Comparison of ENCODE assay signal across 11 cellular contexts in genomic region chr11:69939551-69940245, GRCh38.
DNase-seq lines count a peak whose midpoint lies in the region; ATAC-seq and TF ChIP-seq lines count a peak whose summit lies in the region.
"Had no signal": no experiment of that assay in that cellular context is flagged by ENCODE, and none has a peak within 500 bp of the region (broad histone marks: within the 10 kb centered on the region; RNA-seq: fewer than 3 reads in every experiment).

No MANE protein-coding gene starts in this region.

- no peaks in the 10 kb centered on the region for H3K4me1 Mint-ChIP-seq in endodermal cell

- peaks cover 0 to 26% (median 12%) of the 10 kb centered on the region in 12 donors for H3K4me1 ChIP-seq in heart left ventricle
- peaks cover 4% of the 10 kb centered on the region for H3K4me1 ChIP-seq in ovary (ENCODE audit: insufficient read depth)
- H3K4me1 ChIP-seq in urinary bladder (ENCODE audit: insufficient read depth): no peaks in the 10 kb centered on the region
- no peaks in the 10 kb centered on the region for H3K4me1 ChIP-seq in endodermal cell (ENCODE audit: control insufficient read depth, insufficient read depth, low read length)

- H3K4me3 ChIP-seq in heart left ventricle (peak overlapping the region in 10 of 12 donors; percentile 19 to 51 (median 31)), ovary (no peak overlapping the region), urinary bladder (ENCODE audit: low read depth, low read length) (no peak overlapping the region), endodermal cell (ENCODE audit: low read length) (no peak overlapping the region)

- TF ChIP-seq CTCF in heart left ventricle (IDR thresholded peaks at IDR 0.05) (no peak), ovary (IDR thresholded peaks at IDR 0.05) (no peak), endodermal cell (conservative IDR thresholded peaks at IDR 0.05) (no peak)

- intact Hi-C loops in heart left ventricle (cut with DNase I): loop anchor here in 3 of 10 donors (5.0 to 10.0 kb wide), 2 partner anchors 135 to 138 kb away; partner anchors contain the start of gene ANO1 (in 3 of the 3)
- intact Hi-C loops in ovary (cut with DNase I): no loop called here

- 12 to 26% (median 16%) methylated on average over 25 to 28 of the region's 28 CpGs for WGBS in heart left ventricle, 4 donors
- WGBS in ovary, 3 donors: 4 to 20% (median 4%) methylated on average over 21 to 28 of the region's 28 CpGs
- 21% methylated on average over 28 of the region's 28 CpGs for WGBS in urinary bladder
- WGBS in endodermal cell (ENCODE audit: insufficient coverage in 1 of 2, insufficient read length in 1 of 2), 2 experiments: 86 to 91% methylated on average over 13 to 27 of the region's 28 CpGs

- H3K9ac ChIP-seq in endodermal cell (ENCODE audit: extremely low read depth, low read length, poor library complexity, severe bottlenecking): no peak overlapping the region

- peak overlapping the region; percentile 55 to 94 (median 81) for H3K27ac ChIP-seq in heart left ventricle
- H3K27ac ChIP-seq in ovary: peak overlapping the region; percentile 54 to 95
- peak overlapping the region; percentile 55 for H3K27ac ChIP-seq in urinary bladder (ENCODE audit: low read depth)
- no peak overlapping the region for H3K27ac ChIP-seq in endodermal cell (ENCODE audit: low read depth, low read length)

- H3K27ac Mint-ChIP-seq in endodermal cell: no peak overlapping the region
- H3K27ac Mint-ChIP-seq: activated T-cell treated with anti-CD3 and anti-CD28 coated beads, Interleukin-2, amount 50 U/mL, for 24 hours had no signal

- DNase-seq in amniotic epithelial cell (ENCODE audit: low read depth): peak; percentile 63
- DNase-seq in heart left ventricle: peak; percentile 76 to 88 (median 87)
- DNase-seq in ovary: peak; percentile 65 to 82 (median 76)
- DNase-seq in endodermal cell: no peak
- DNase-seq in OCI-M2 (lab: John Stamatoyannopoulos, UW; ENCODE audit: unreplicated experiment): no peak
- no peak for DNase-seq in hypothalamus (lab: John Stamatoyannopoulos, UW)
- DNase-seq: activated T-cell treated with anti-CD3 and anti-CD28 coated beads, Interleukin-2, amount 50 U/mL, for 24 hours; NCI-H2081; occipital lobe; PC-3 had no signal

- H3K36me3 Mint-ChIP-seq in endodermal cell (ENCODE audit: low read depth): no peaks in the 10 kb centered on the region

- no peaks in the 10 kb centered on the region for H3K36me3 ChIP-seq in heart left ventricle
- H3K36me3 ChIP-seq in ovary: no peaks in the 10 kb centered on the region
- no peaks in the 10 kb centered on the region for H3K36me3 ChIP-seq in urinary bladder (ENCODE audit: insufficient read depth)
- H3K36me3 ChIP-seq in endodermal cell (ENCODE audit: control insufficient read depth, insufficient read depth, low read length): no peaks in the 10 kb centered on the region

- H3K27me3 ChIP-seq in heart left ventricle (no peaks in the 10 kb centered on the region), ovary (no peaks in the 10 kb centered on the region), endodermal cell (ENCODE audit: control insufficient read depth, insufficient read depth, low read length, poor library complexity, severe bottlenecking) (no peaks in the 10 kb centered on the region)

- TF ChIP-seq EP300 in ovary (IDR thresholded peaks at IDR 0.05): no peak

- H3K4me3 Mint-ChIP-seq in endodermal cell: no peak overlapping the region
- H3K4me3 Mint-ChIP-seq: activated T-cell treated with anti-CD3 and anti-CD28 coated beads, Interleukin-2, amount 50 U/mL, for 24 hours had no signal

- TF ChIP-seq POLR2A in heart left ventricle (IDR thresholded peaks at IDR 0.05): peak in 1 of 2 donors; percentile 26
- TF ChIP-seq POLR2A in ovary (IDR thresholded peaks at IDR 0.05): peak; percentile 25

- peaks cover 10% of the 10 kb centered on the region for H3K27me3 Mint-ChIP-seq in endodermal cell (ENCODE audit: insufficient read depth)

- ATAC-seq in heart left ventricle: peak; percentile 92 to 95 (median 94)
- ATAC-seq: PC-3 had no signal

- H3K9me3 Mint-ChIP-seq in endodermal cell: no peaks in the 10 kb centered on the region
- H3K9me3 Mint-ChIP-seq: activated T-cell treated with anti-CD3 and anti-CD28 coated beads, Interleukin-2, amount 50 U/mL, for 24 hours had no signal

- H3K9me3 ChIP-seq in heart left ventricle: no peaks in the 10 kb centered on the region
- no peaks in the 10 kb centered on the region for H3K9me3 ChIP-seq in ovary
- H3K9me3 ChIP-seq in endodermal cell (ENCODE audit: control insufficient read depth, low read length): peaks cover 5% of the 10 kb centered on the region

Comparison
In these comparisons a context has a peak if more than half of its experiments do, and no peak if none do; other contexts are left out.
1. DNase-seq: peak in amniotic epithelial cell (single experiment), heart left ventricle (5 of 5) and ovary (5 of 5); none in endodermal cell (single experiment), OCI-M2 (single experiment) and hypothalamus (0 of 51).
2. H3K4me3 ChIP-seq: peak in heart left ventricle (10 of 12); none in ovary (single experiment), urinary bladder (single experiment) and endodermal cell (single experiment).